11 cellular contexts compared by ENCODE assay signal in the genomic region with DNA sequence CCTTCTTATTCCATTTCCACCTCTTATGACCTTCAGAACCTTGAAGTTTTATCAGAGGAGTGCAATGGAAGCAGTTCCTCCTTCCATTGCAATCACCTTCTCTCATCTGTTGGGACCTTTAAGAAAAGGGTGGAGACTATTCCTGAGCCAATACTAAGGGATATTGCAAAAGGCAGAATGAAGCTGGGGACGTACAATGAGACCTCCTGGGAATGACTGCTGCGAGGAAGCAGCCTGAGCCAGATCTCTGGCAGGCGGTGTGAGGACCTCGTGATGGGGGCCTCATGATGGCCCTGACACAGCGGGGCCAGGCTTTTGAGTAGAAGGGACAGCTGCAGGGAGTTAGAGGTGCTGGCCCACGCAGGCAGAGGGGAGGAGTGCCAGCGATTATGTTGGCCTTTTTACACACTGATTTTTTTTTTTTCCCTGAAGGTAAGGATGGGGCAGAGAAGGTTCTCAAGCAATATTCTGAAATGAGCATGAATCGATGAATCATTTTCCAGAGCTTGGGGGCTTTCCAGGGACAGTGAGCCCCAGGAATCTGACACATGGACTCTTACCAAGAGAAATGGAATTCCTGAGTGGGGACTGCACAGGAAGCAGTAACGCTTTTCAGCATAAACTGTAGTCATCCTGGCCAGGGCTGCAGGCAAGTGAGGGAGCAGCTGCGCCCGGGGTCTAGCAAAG. TPM values are rescaled to one million over a fixed set of nuclear protein-coding genes. Genes with fewer than 3 reads are reported as not detected.
A peak's percentile ranks its signal among the peaks of the same experiment; 100 is the strongest.
DNase-seq lines count a peak whose midpoint lies in the region; ATAC-seq and TF ChIP-seq lines count a peak whose summit lies in the region.
"Had no signal": no experiment of that assay in that cellular context is flagged by ENCODE, and none has a peak within 500 bp of the region (broad histone marks: within the 10 kb centered on the region; RNA-seq: fewer than 3 reads in every experiment).

No MANE protein-coding gene starts in this region.

- CTCF ChIA-PET in Caco-2 (lab: Charles Lee) = no interaction called here

- intact Hi-C loops in Right ventricle myocardium superior (cut with DNase I) (no loop called here), Caco-2 (cut with micrococcal nuclease; ENCODE audit: unreplicated experiment) (loop anchor here (10.0 kb wide), 1 partner anchor 227 kb away; no protein-coding TSS in a partner anchor)

- no peaks in the 10 kb centered on the region for H3K36me3 ChIP-seq in Caco-2 (ENCODE audit: control insufficient read depth, insufficient read depth, low read length)
- H3K36me3 ChIP-seq: HAP-1 had no signal

- H3K4me3 ChIP-seq in retinal pigment epithelial cell (ENCODE audit: low read length) = no peak overlapping the region
- no peak overlapping the region for H3K4me3 ChIP-seq in Caco-2 (ENCODE audit: low read depth, low read length)
- H3K4me3 ChIP-seq: HAP-1 had no signal

- no peak for TF ChIP-seq CTCF in retinal pigment epithelial cell (conservative IDR thresholded peaks at IDR 0.05; ENCODE audit: low read depth, low read length)
- TF ChIP-seq CTCF in Caco-2 (IDR thresholded peaks at IDR 0.05; ENCODE audit: insufficient read depth in 1 of 2, low read depth in 1 of 2, low read length in 1 of 2, severe bottlenecking in 1 of 2, unreplicated experiment in 1 of 2) = no peak

- H3K27ac Mint-ChIP-seq in Caco-2 (ENCODE audit: unreplicated experiment) = no peak overlapping the region
- H3K27ac Mint-ChIP-seq in effector memory CD8-positive, alpha-beta T cell = no peak overlapping the region
- H3K27ac Mint-ChIP-seq: T-helper 1 cell treated with Interleukin-12 subunit alpha and Interleukin-12 subunit beta and Interleukin-4 antibody, amounts not matched to agents 30 μg/mL and 1 μg/mL, for 36 hours had no signal

- no peaks in the 10 kb centered on the region for H3K36me3 Mint-ChIP-seq in Caco-2 (ENCODE audit: insufficient read depth, unreplicated experiment)
- H3K36me3 Mint-ChIP-seq in effector memory CD8-positive, alpha-beta T cell (ENCODE audit: insufficient read depth) = no peaks in the 10 kb centered on the region

- H3K4me3 Mint-ChIP-seq in Caco-2 (ENCODE audit: unreplicated experiment) = no peak overlapping the region
- no peak overlapping the region for H3K4me3 Mint-ChIP-seq in effector memory CD8-positive, alpha-beta T cell
- H3K4me3 Mint-ChIP-seq: T-helper 1 cell treated with Interleukin-12 subunit alpha and Interleukin-12 subunit beta and Interleukin-4 antibody, amounts not matched to agents 30 μg/mL and 1 μg/mL, for 36 hours had no signal

- no peaks in the 10 kb centered on the region for H3K9me3 Mint-ChIP-seq in Caco-2 (ENCODE audit: unreplicated experiment)
- no peaks in the 10 kb centered on the region for H3K9me3 Mint-ChIP-seq in effector memory CD8-positive, alpha-beta T cell
- H3K9me3 Mint-ChIP-seq: T-helper 1 cell treated with Interleukin-12 subunit alpha and Interleukin-12 subunit beta and Interleukin-4 antibody, amounts not matched to agents 30 μg/mL and 1 μg/mL, for 36 hours had no signal

- ATAC-seq in Right ventricle myocardium superior (ENCODE audit: poor library complexity) (peak; percentile 81), GM21825 (IDR thresholded peaks at IDR 0.05; ENCODE audit: unreplicated experiment) (no peak)
- ATAC-seq in effector memory CD8-positive, alpha-beta T cell (replicated peaks) = no peak

- no peaks in the 10 kb centered on the region for H3K9me3 ChIP-seq in Caco-2
- H3K9me3 ChIP-seq: HAP-1 had no signal

- H3K4me1 ChIP-seq in Caco-2 = peaks cover 10% of the 10 kb centered on the region

- DNase-seq in GM04503 (ENCODE audit: low read depth) (peak; percentile 91), amniotic epithelial cell (ENCODE audit: low read depth) (peak; percentile 48), Right ventricle myocardium superior (peak; percentile 81), retinal pigment epithelial cell (ENCODE audit: low read depth) (peak; percentile 58), GM19240 (ENCODE audit: insufficient read length, low spot score) (no peak), Caco-2 (no peak)
- DNase-seq in effector memory CD8-positive, alpha-beta T cell = no peak
- DNase-seq: stimulated activated naive CD4-positive, alpha-beta T cell treated with Interleukin-2 at 50 U/mL for 16 hours had no signal

- no peaks in the 10 kb centered on the region for H3K27me3 Mint-ChIP-seq in Caco-2 (ENCODE audit: insufficient read depth, unreplicated experiment)
- H3K27me3 Mint-ChIP-seq in effector memory CD8-positive, alpha-beta T cell = peaks cover 44 to 58% of the 10 kb centered on the region in 2 donors

- POLR2A ChIA-PET in Caco-2 (lab: Charles Lee) = no interaction called here

- H3K27me3 ChIP-seq in Caco-2 (replicated peaks; ENCODE audit: control insufficient read depth, insufficient read depth, low read length) = no peaks in the 10 kb centered on the region

- H3K4me1 Mint-ChIP-seq in Caco-2 (ENCODE audit: low read depth, unreplicated experiment) = peaks cover 18% of the 10 kb centered on the region
- H3K4me1 Mint-ChIP-seq in effector memory CD8-positive, alpha-beta T cell (ENCODE audit: low read depth in 2 of 2) = no peaks in the 10 kb centered on the region

- no TSS peak for BruUV-seq in Caco-2 (replicated peaks; lab: Mats Ljungman, UMichigan)

RNA-seq across cellular contexts. Expression of gene LAPTM4A, which starts 40.0 kb away (rescaled TPM):
- total RNA-seq in Right ventricle myocardium superior = 217 TPM
- 121 and 140 TPM in 2 replicates for total RNA-seq in Caco-2 (2022)

Comparison
In these comparisons a context has a peak if more than half of its experiments do, and no peak if none do; other contexts are left out.
1. DNase-seq: peak in GM04503 (single experiment), amniotic epithelial cell (single experiment), Right ventricle myocardium superior (single experiment) and retinal pigment epithelial cell (single experiment); none in GM19240 (single experiment), Caco-2 (0 of 2) and effector memory CD8-positive, alpha-beta T cell (0 of 3).